In the genomic region with DNA sequence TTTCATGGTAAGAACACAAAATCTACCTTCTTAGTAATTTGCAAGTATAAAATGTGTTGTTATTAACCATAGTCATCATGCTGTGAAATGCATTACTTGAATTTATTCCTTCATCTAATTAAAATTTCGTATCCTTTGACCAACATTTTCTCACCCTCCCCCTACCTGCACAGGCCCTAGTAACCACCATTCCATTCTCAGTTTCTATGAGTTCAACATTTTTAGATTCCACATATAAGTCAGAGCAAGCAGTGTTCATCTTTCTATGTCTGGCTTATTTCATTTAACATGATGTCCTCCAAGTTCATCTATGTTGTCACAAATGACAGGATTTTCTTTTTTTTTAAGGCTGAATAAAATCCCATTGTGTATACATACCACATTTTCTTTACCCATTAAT, we compare ENCODE assay signal across 21 cellular contexts. TPM values are rescaled to one million over a fixed set of nuclear protein-coding genes. Genes with fewer than 3 reads are reported as not detected.
"Had no signal": no experiment of that assay in that cellular context is flagged by ENCODE, and none has a peak within 500 bp of the region (broad histone marks: within the 10 kb centered on the region; RNA-seq: fewer than 3 reads in every experiment).

No MANE protein-coding gene starts in this region.

- DNase-seq: activated CD4-positive, alpha-beta T cell treated with anti-CD3 and anti-CD28 coated beads for 4 hours; activated CD8-positive, alpha-beta memory T cell treated with anti-CD3 and anti-CD28 coated beads, Interleukin-2, amount 50 U/mL, for 4 hours; activated CD8-positive, alpha-beta T cell treated with anti-CD3 and anti-CD28 coated beads, Interleukin-2, amount 10 ng/mL, durations not matched to agents 7 days and 5 days; activated gamma-delta T cell; activated T-cell treated with anti-CD3 and anti-CD28 coated beads, Interleukin-2, amount 50 U/mL, for 48 hours; amniotic stem cell; body of pancreas; caudate nucleus; hypothalamus; kidney; left ventricle myocardium inferior; mucosa of descending colon; naive thymus-derived CD4-positive, alpha-beta T cell; pancreas; stimulated activated naive CD8-positive, alpha-beta T cell treated with anti-CD3 and anti-CD28 coated beads, Interleukin-15, amount 100 ng/mL, for 72 hours had no signal

- ATAC-seq: activated CD8-positive, alpha-beta T cell treated with anti-CD3 and anti-CD28 coated beads, Interleukin-2, amount 10 ng/mL, durations not matched to agents 7 days and 5 days; activated naive CD4-positive, alpha-beta T cell treated with anti-CD3 and anti-CD28 coated beads, Interleukin-2, amount 50 U/mL, for 72 hours; body of pancreas; mucosa of descending colon; naive thymus-derived CD4-positive, alpha-beta T cell; pancreas; sciatic nerve; stimulated activated naive CD8-positive, alpha-beta T cell treated with anti-CD3 and anti-CD28 coated beads, Interleukin-15, amount 100 ng/mL, for 72 hours; WTC11 had no signal

RNA-seq across cellular contexts. Expression of a gene that starts 43.5 kb away (rescaled TPM):
- total RNA-seq: activated CD8-positive, alpha-beta T cell treated with anti-CD3 and anti-CD28 coated beads, Interleukin-2, amount 10 ng/mL, durations not matched to agents 7 days and 5 days; activated naive CD4-positive, alpha-beta T cell treated with anti-CD3 and anti-CD28 coated beads, Interleukin-2, amount 50 U/mL, for 72 hours; body of pancreas; esophagus muscularis mucosa; fibroblast of villous mesenchyme; kidney; left ventricle myocardium inferior; mucosa of descending colon; naive thymus-derived CD4-positive, alpha-beta T cell; pancreas; sciatic nerve; temporal lobe; WTC11 had no signal
